8 cellular contexts compared by ENCODE assay signal in genomic region chr3:4984511-4984864, GRCh38. TPM values are rescaled to one million over a fixed set of nuclear protein-coding genes. Genes with fewer than 3 reads are reported as not detected.
DNase-seq lines count a peak whose midpoint lies in the region; ATAC-seq and TF ChIP-seq lines count a peak whose summit lies in the region.

No MANE protein-coding gene starts in this region.

- no peak for ATAC-seq in natural killer cell treated with Interleukin-12 subunit alpha and Interleukin-12 subunit beta and Interleukin-15 and Interleukin-18, amount 100 ng/mL, for 72 hours

- DNase-seq in AG04450 (ENCODE audit: low read depth, low spot score) (no peak), choroid plexus epithelial cell (ENCODE audit: low read depth) (peak; percentile 45), hepatic stellate cell (ENCODE audit: low spot score) (no peak), medulla oblongata (ENCODE audit: extremely low spot score) (no peak), DMS79 treated with DMSO at 0.1 percent for 48 hours (lab: John Stamatoyannopoulos, UW) (no peak)
- DNase-seq in natural killer cell treated with Interleukin-12 subunit alpha and Interleukin-12 subunit beta and Interleukin-15 and Interleukin-18, amount 100 ng/mL, for 72 hours (ENCODE audit: low spot score) = no peak
- DNase-seq in activated CD4-positive, alpha-beta T cell treated with anti-CD3 and anti-CD28 coated beads for 1 hour = no peak

- H3K4me3 ChIP-seq in AG04450 (ENCODE audit: low read depth, low read length) (peak overlapping the region; percentile 32), choroid plexus epithelial cell (ENCODE audit: low read depth, low read length) (peak overlapping the region; percentile 99)

- no peaks in the 10 kb centered on the region; the same call in 1 of the 2 replicates for H3K9me3 ChIP-seq in AG04450 (ENCODE audit: control insufficient read depth, insufficient read depth, low read length)
- no peaks in the 10 kb centered on the region for H3K9me3 ChIP-seq in KOPT-K1 (ENCODE audit: insufficient read depth, low read length, poor library complexity, severe bottlenecking)

- H3K27me3 Mint-ChIP-seq in natural killer cell treated with Interleukin-12 subunit alpha and Interleukin-12 subunit beta and Interleukin-15 and Interleukin-18, amount 100 ng/mL, for 72 hours = no peaks in the 10 kb centered on the region

- POLR2A ChIA-PET in AG04450 (lab: Yijun Ruan, JAX) = interaction anchor here (0.6 to 1.4 kb wide), 4 partner anchors 39 to 59 kb away, joined by 3 to 5 read pairs (median 4); no protein-coding TSS in a partner anchor

- H3K36me3 ChIP-seq in KOPT-K1 (ENCODE audit: insufficient read depth, low read length) = peaks cover 29% of the 10 kb centered on the region

- TF ChIP-seq CTCF in AG04450 (IDR thresholded peaks at IDR 0.05; ENCODE audit: low read depth, low read length) (no peak), choroid plexus epithelial cell (conservative IDR thresholded peaks at IDR 0.05; ENCODE audit: low read depth, low read length) (no peak)

- peak overlapping the region; percentile 91 to 97 for H3K27ac Mint-ChIP-seq in natural killer cell treated with Interleukin-12 subunit alpha and Interleukin-12 subunit beta and Interleukin-15 and Interleukin-18, amount 100 ng/mL, for 72 hours

- peak overlapping the region; percentile 96 for H3K4me3 Mint-ChIP-seq in natural killer cell treated with Interleukin-12 subunit alpha and Interleukin-12 subunit beta and Interleukin-15 and Interleukin-18, amount 100 ng/mL, for 72 hours

- H3K9me3 Mint-ChIP-seq in natural killer cell treated with Interleukin-12 subunit alpha and Interleukin-12 subunit beta and Interleukin-15 and Interleukin-18, amount 100 ng/mL, for 72 hours = no peaks in the 10 kb centered on the region

- CTCF ChIA-PET in AG04450 (lab: Charles Lee) = interaction anchor here (0.6 to 4.1 kb wide), 9 partner anchors 8 to 273 kb away, joined by 3 to 25 read pairs (median 3); no protein-coding TSS in a partner anchor

- H3K36me3 Mint-ChIP-seq in natural killer cell treated with Interleukin-12 subunit alpha and Interleukin-12 subunit beta and Interleukin-15 and Interleukin-18, amount 100 ng/mL, for 72 hours = peaks cover 63% of the 10 kb centered on the region

- peak overlapping the region; percentile 53 for H3K27ac ChIP-seq in AG04450 (ENCODE audit: low read depth, low read length)
- H3K27ac ChIP-seq in KOPT-K1 (ENCODE audit: low read depth, low read length, poor library complexity, severe bottlenecking) = peak overlapping the region; percentile 57

- H3K27me3 ChIP-seq in AG04450 (ENCODE audit: control insufficient read depth, insufficient read depth, low read length) = no peaks in the 10 kb centered on the region

- H3K4me1 Mint-ChIP-seq in natural killer cell treated with Interleukin-12 subunit alpha and Interleukin-12 subunit beta and Interleukin-15 and Interleukin-18, amount 100 ng/mL, for 72 hours (ENCODE audit: low read depth in 2 of 2) = peaks cover 48 to 79% of the 10 kb centered on the region in 2 donors

RNA-seq across cellular contexts. Expression of gene BHLHE40, which starts 5.3 kb away (rescaled TPM):
- 7.6 and 12.2 TPM in 2 replicates for polyA plus RNA-seq in AG04450 (2011; rRNA removed)
- polyA minus RNA-seq in AG04450 (2011; rRNA and poly(A)+ RNA removed) = 16.1 and 29.2 TPM in 2 replicates
- 100 to 1,000 TPM; 579 to 941 TPM for total RNA-seq in natural killer cell treated with Interleukin-12 subunit alpha and Interleukin-12 subunit beta and Interleukin-15 and Interleukin-18, amount 100 ng/mL, for 72 hours
